Comparison of ENCODE assay signal across 9 cellular contexts in genomic region chr16:8931864-8932263, GRCh38. TPM values are rescaled to one million over a fixed set of nuclear protein-coding genes. Genes with fewer than 3 reads are reported as not detected.
DNase-seq lines count a peak whose midpoint lies in the region; ATAC-seq and TF ChIP-seq lines count a peak whose summit lies in the region.
"Had no signal": no experiment of that assay in that cellular context is flagged by ENCODE, and none has a peak within 500 bp of the region (broad histone marks: within the 10 kb centered on the region; RNA-seq: fewer than 3 reads in every experiment).

No MANE protein-coding gene starts in this region.

- 44 to 48% methylated on average over 6 of the region's 6 CpGs for WGBS in lower leg skin, 2 donors

- no peak overlapping the region for H3K4me3 ChIP-seq in lower leg skin (ENCODE audit: low read depth, poor library complexity, severe bottlenecking)
- H3K4me3 ChIP-seq: SK-N-MC had no signal

- DNase-seq in activated gamma-delta T cell treated with Interleukin-2 at 50 U/mL for 16 hours = peak; percentile 48
- DNase-seq in activated gamma-delta T cell (lab: John Stamatoyannopoulos, UW) = no peak
- DNase-seq in activated CD8-positive, alpha-beta memory T cell treated with anti-CD3 and anti-CD28 coated beads for 1 hour (ENCODE audit: extremely low read depth in 1 of 2, low read depth in 1 of 2) = peak; percentile 24 to 30
- peak; percentile 35 for DNase-seq in globus pallidus (ENCODE audit: low spot score)
- DNase-seq in stimulated activated CD4-positive, alpha-beta T cell treated with anti-CD3 and anti-CD28 coated beads, Interleukin-15, amount 100 ng/mL, for 24 hours = peak; percentile 54
- no peak for DNase-seq in lower leg skin (ENCODE audit: low spot score in 2 of 2)

- TF ChIP-seq CTCF in lower leg skin (IDR thresholded peaks at IDR 0.05) = no peak

- intact Hi-C loops in lower leg skin (cut with DNase I; ENCODE audit: low total_unique reads) = no loop called here

- no peak for TF ChIP-seq POLR2A in lower leg skin (IDR thresholded peaks at IDR 0.05)

- ATAC-seq in GM18868 (IDR thresholded peaks at IDR 0.05; ENCODE audit: unreplicated experiment) (no peak), HG02970 (IDR thresholded peaks at IDR 0.05; ENCODE audit: low FRiP score, unreplicated experiment) (no peak)

RNA-seq across cellular contexts. Expression of gene USP7, which starts 31.8 kb away (rescaled TPM):
- 100 to 1,000 TPM in 1 of 4 donors, 10 to 100 TPM in 3; 80.3 to 105 (median 91.8) TPM for total RNA-seq in lower leg skin

RNA-seq across cellular contexts. Expression of gene LITAFD, which starts 49.7 kb away (rescaled TPM):
- total RNA-seq in lower leg skin = not detected

Comparison
In these comparisons a context has a peak if more than half of its experiments do, and no peak if none do; other contexts are left out.
1. DNase-seq: peak in activated gamma-delta T cell treated with Interleukin-2 at 50 U/mL for 16 hours (single experiment), activated CD8-positive, alpha-beta memory T cell treated with anti-CD3 and anti-CD28 coated beads for 1 hour (2 of 2), globus pallidus (single experiment) and stimulated activated CD4-positive, alpha-beta T cell treated with anti-CD3 and anti-CD28 coated beads, Interleukin-15, amount 100 ng/mL, for 24 hours (single experiment); none in activated gamma-delta T cell (single experiment) and lower leg skin (0 of 2).